Comparison of ENCODE assay signal across 18 cellular contexts in genomic region chr5:83924171-83924570, GRCh38.
A peak's percentile ranks its signal among the peaks of the same experiment; 100 is the strongest.
DNase-seq lines count a peak whose midpoint lies in the region; ATAC-seq and TF ChIP-seq lines count a peak whose summit lies in the region.
"Had no signal": no experiment of that assay in that cellular context is flagged by ENCODE, and none has a peak within 500 bp of the region (broad histone marks: within the 10 kb centered on the region; RNA-seq: fewer than 3 reads in every experiment).

No MANE protein-coding gene starts in this region.

- H3K27ac ChIP-seq in mammary epithelial cell (ENCODE audit: insufficient read depth, low read depth, low read length) (peak overlapping the region; percentile 55), breast epithelium (no peak overlapping the region), smooth muscle cell (ENCODE audit: low read depth) (peak overlapping the region; percentile 91)
- H3K27ac ChIP-seq: 22Rv1, ascending aorta, KMS-11 had no signal

- intact Hi-C loops in mammary epithelial cell (cut with micrococcal nuclease) (no loop called here), breast epithelium (cut with DNase I; ENCODE audit: low total_unique reads) (no loop called here)

- no TSS peak for BruUV-seq in mammary epithelial cell (replicated peaks; lab: Mats Ljungman, UMichigan)

- peaks cover 32% of the 10 kb centered on the region for H3K4me1 ChIP-seq in mammary epithelial cell (ENCODE audit: insufficient read depth, low read length)
- H3K4me1 ChIP-seq in breast epithelium: no peaks in the 10 kb centered on the region
- H3K4me1 ChIP-seq in smooth muscle cell (ENCODE audit: low read depth): peaks cover 7% of the 10 kb centered on the region
- H3K4me1 ChIP-seq: ascending aorta had no signal

- peaks cover 11% of the 10 kb centered on the region for H3F3A ChIP-seq in smooth muscle cell (ENCODE audit: low read depth)

- H4K20me1 ChIP-seq in mammary epithelial cell (ENCODE audit: insufficient read depth, low read length) (no peaks in the 10 kb centered on the region), smooth muscle cell (ENCODE audit: low read depth) (no peaks in the 10 kb centered on the region)

- in situ Hi-C loops in mammary epithelial cell (cut with MboI; ENCODE audit: low sequenced_read_pairs in 2 of 2): no loop called here

- no peaks in the 10 kb centered on the region for H3K27me3 ChIP-seq in mammary epithelial cell (ENCODE audit: insufficient read depth, low read length)
- H3K27me3 ChIP-seq in breast epithelium: no peaks in the 10 kb centered on the region
- no peaks in the 10 kb centered on the region for H3K27me3 ChIP-seq in smooth muscle cell (ENCODE audit: low read depth)
- H3K27me3 ChIP-seq: ascending aorta had no signal

- H3K4me3 ChIP-seq in mammary epithelial cell (replicated peaks in 1 of 3; ENCODE audit: insufficient read depth in 1 of 3, low read depth in 2 of 3, low read length in 3 of 3) (no peak overlapping the region), breast epithelium (no peak overlapping the region), smooth muscle cell (no peak overlapping the region)
- H3K4me3 ChIP-seq: ascending aorta, mucosa of descending colon had no signal

- H2AFZ ChIP-seq in mammary epithelial cell (ENCODE audit: low read depth, low read length): no peak overlapping the region
- H2AFZ ChIP-seq in smooth muscle cell (ENCODE audit: low read depth): no peak overlapping the region

- no peaks in the 10 kb centered on the region for H3K9me3 ChIP-seq in mammary epithelial cell (replicated peaks; ENCODE audit: insufficient read depth, low read length)
- H3K9me3 ChIP-seq in breast epithelium: peaks cover 5% of the 10 kb centered on the region in 2 donors
- no peaks in the 10 kb centered on the region for H3K9me3 ChIP-seq in smooth muscle cell (replicated peaks; ENCODE audit: low read depth)
- H3K9me3 ChIP-seq: ascending aorta, mucosa of descending colon had no signal

- WGBS in mammary epithelial cell (ENCODE audit: low coverage, missing lambda C conversion rate): 92% methylated on average over 1 of the region's 1 CpG
- 14% methylated on average over 1 of the region's 1 CpG for WGBS in smooth muscle cell (ENCODE audit: low lambda C conversion rate)

- TF ChIP-seq CTCF in mammary epithelial cell (conservative IDR thresholded peaks at IDR 0.05 in 1 of 2, IDR thresholded peaks at IDR 0.05 in 1 of 2; ENCODE audit: extremely low read depth in 1 of 2, insufficient read depth in 1 of 2, low read depth in 1 of 2, low read length in 2 of 2) (no peak), breast epithelium (IDR thresholded peaks at IDR 0.05) (no peak), smooth muscle cell (IDR thresholded peaks at IDR 0.05; ENCODE audit: borderline replicate concordance, insufficient read depth, poor library complexity, severe bottlenecking) (no peak)

- H3K9ac ChIP-seq in mammary epithelial cell (ENCODE audit: insufficient read depth, low read length) (no peak overlapping the region), smooth muscle cell (ENCODE audit: low read depth) (peak overlapping the region; percentile 62)
- H3K9ac ChIP-seq: KMS-11 had no signal

- no peak for TF ChIP-seq POLR2A in breast epithelium (IDR thresholded peaks at IDR 0.05)

- ATAC-seq in SK-N-SH treated with all-trans-retinoic acid at 6 μM for 48 hours: peak; percentile 25; the same call in 2 of the 3 replicates
- no peak for ATAC-seq in HG02981 (IDR thresholded peaks at IDR 0.05; ENCODE audit: unreplicated experiment)
- ATAC-seq: mucosa of descending colon; stimulated activated naive CD8-positive, alpha-beta T cell treated with anti-CD3 and anti-CD28 coated beads, Interleukin-15, amount 100 ng/mL, for 72 hours had no signal

- H3K4me2 ChIP-seq in mammary epithelial cell (ENCODE audit: insufficient read depth, low read depth, low read length) (peak overlapping the region; percentile 9), smooth muscle cell (peak overlapping the region; percentile 77)
- H3K4me2 ChIP-seq: KMS-11 had no signal

- DNase-seq in mammary epithelial cell: no peak
- no peak for DNase-seq in breast epithelium (ENCODE audit: low spot score in 2 of 2)
- DNase-seq in fibroblast of peridontal ligament (ENCODE audit: extremely low read depth): peak; percentile 85
- no peak for DNase-seq in smooth muscle cell (lab: John Stamatoyannopoulos, UW; ENCODE audit: unreplicated experiment)
- no peak for DNase-seq in DMS 273 (lab: John Stamatoyannopoulos, UW; ENCODE audit: unreplicated experiment)
- DNase-seq in NCI-H526 treated with DMSO at 0.1 percent for 48 hours (lab: John Stamatoyannopoulos, UW): no peak
- DNase-seq: activated B cell treated with CpG ODN at 0.5 μM for 24 hours; activated effector memory CD4-positive, alpha-beta T cell treated with anti-CD3 and anti-CD28 coated beads, Interleukin-2, amount 50 U/mL, for 16 hours; CD4-positive, alpha-beta memory T cell; mucosa of descending colon; NCI-H1417 treated with DMSO at 0.1 percent for 48 hours; OCI-M1; stimulated activated naive CD8-positive, alpha-beta T cell treated with anti-CD3 and anti-CD28 coated beads, Interleukin-15, amount 100 ng/mL, for 72 hours had no signal

- H3K79me2 ChIP-seq in mammary epithelial cell (ENCODE audit: insufficient read depth, low read length): no peaks in the 10 kb centered on the region
- H3K79me2 ChIP-seq in smooth muscle cell (ENCODE audit: low read depth): no peaks in the 10 kb centered on the region

- CTCF ChIA-PET in mammary epithelial cell (lab: Charles Lee; ENCODE audit: low non-redundant PET): no interaction called here

- H3K36me3 ChIP-seq in mammary epithelial cell (ENCODE audit: insufficient read depth, low read length): no peaks in the 10 kb centered on the region
- no peaks in the 10 kb centered on the region for H3K36me3 ChIP-seq in breast epithelium
- no peaks in the 10 kb centered on the region for H3K36me3 ChIP-seq in smooth muscle cell (ENCODE audit: low read depth)
- H3K36me3 ChIP-seq: ascending aorta had no signal

- dilution Hi-C loops in mammary epithelial cell (cut with HindIII; ENCODE audit: low sequenced_read_pairs): no loop called here

TF ChIP-seq in SK-N-SH treated with all-trans-retinoic acid at 6 μM for 48 hours, 23 proteins besides CTCF, POLR2A, EP300 and RAD21:
- TF ChIP-seq POU6F1 (CRISPR knock-in tag; IDR thresholded peaks at IDR 0.05; ENCODE audit: borderline replicate concordance, low read depth) (no peak), OSR1 (CRISPR knock-in tag; IDR thresholded peaks at IDR 0.05) (no peak), CSDC2 (CRISPR knock-in tag; IDR thresholded peaks at IDR 0.05) (no peak), ZNF8 (CRISPR knock-in tag; IDR thresholded peaks at IDR 0.05) (no peak), GLIS3 (CRISPR knock-in tag; IDR thresholded peaks at IDR 0.05) (no peak), ZFP3 (CRISPR knock-in tag; IDR thresholded peaks at IDR 0.05) (no peak), TOX (CRISPR knock-in tag; IDR thresholded peaks at IDR 0.05; ENCODE audit: borderline replicate concordance) (no peak), CREB5 (CRISPR knock-in tag; IDR thresholded peaks at IDR 0.05; ENCODE audit: low read depth) (no peak), ZNF70 (CRISPR knock-in tag; IDR thresholded peaks at IDR 0.05) (no peak), ZC3H10 (CRISPR knock-in tag; IDR thresholded peaks at IDR 0.05) (no peak), ARNTL (CRISPR knock-in tag; IDR thresholded peaks at IDR 0.05; ENCODE audit: borderline replicate concordance, low read depth) (no peak)

Comparison
In these comparisons a context has a peak if more than half of its experiments do, and no peak if none do; other contexts are left out.
1. H3K27ac ChIP-seq: peak in mammary epithelial cell (single experiment) and smooth muscle cell (single experiment); none in breast epithelium (0 of 2).